Comparison of ENCODE assay signal across 27 cellular contexts in the genomic region with DNA sequence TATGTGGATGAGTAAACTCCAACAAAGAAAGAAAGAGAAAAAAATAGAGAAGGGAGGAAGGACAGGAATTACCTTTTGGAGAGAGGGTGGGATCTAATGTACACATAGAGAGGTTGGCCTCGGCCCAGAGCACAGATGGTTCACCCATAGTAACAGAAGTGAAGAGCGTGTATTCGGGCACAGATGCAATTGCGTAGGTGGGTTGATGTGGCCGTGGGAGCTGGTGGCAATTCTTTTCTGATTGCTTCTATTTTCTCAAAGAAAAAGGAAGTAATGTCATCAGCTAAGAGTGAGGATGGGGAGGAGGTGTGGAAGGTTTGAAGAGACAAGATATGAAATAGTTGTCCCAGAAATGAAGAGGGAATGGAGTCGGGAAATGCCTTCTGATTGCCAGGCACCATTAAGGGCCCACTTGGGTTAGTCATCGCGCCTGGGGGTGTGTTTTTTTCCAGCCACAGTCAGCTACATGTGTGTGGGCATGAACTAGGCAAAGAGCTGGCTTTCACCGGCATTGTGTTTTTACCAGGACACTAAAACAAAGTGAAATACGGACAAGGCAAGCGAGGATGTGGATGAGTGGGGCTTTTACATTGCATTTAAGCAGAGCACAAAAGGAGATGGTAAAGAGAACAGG.
"Had no signal": no experiment of that assay in that cellular context is flagged by ENCODE, and none has a peak within 500 bp of the region (broad histone marks: within the 10 kb centered on the region; RNA-seq: fewer than 3 reads in every experiment).

No MANE protein-coding gene starts in this region.

- DNase-seq: activated CD4-positive, alpha-beta T cell treated with anti-CD3 and anti-CD28 coated beads for 1 hour; activated CD4-positive, alpha-beta T cell treated with anti-CD3 and anti-CD28 coated beads, Interleukin-2, amount 10 ng/mL, durations not matched to agents 7 days and 5 days; activated CD8-positive, alpha-beta T cell treated with anti-CD3 and anti-CD28 coated beads for 36 hours; activated gamma-delta T cell treated with Interleukin-2 at 50 U/mL for 16 hours; activated naive CD4-positive, alpha-beta T cell treated with anti-CD3 and anti-CD28 coated beads, Interleukin-2, amount 50 U/mL, for 16 hours; activated naive CD8-positive, alpha-beta T cell treated with anti-CD3 and anti-CD28 coated beads, Interleukin-2, amount 50 U/mL, for 24 hours; activated T-cell treated with anti-CD3 and anti-CD28 coated beads, Interleukin-2, amount 50 U/mL, for 4 hours; colonic mucosa; effector memory CD4-positive, alpha-beta T cell; islet precursor cell; left ventricle myocardium superior; naive B cell; nephron progenitor cell; ovary; psoas muscle; right cardiac atrium; stimulated activated CD4-positive, alpha-beta T cell treated with anti-CD3 and anti-CD28 coated beads, Interleukin-15, amount 100 ng/mL, for 24 hours; stimulated activated CD4-positive, alpha-beta T cell treated with anti-CD3 and anti-CD28 coated beads, Interleukin-2, amount 100 ng/mL, for 24 hours; stimulated activated naive B cell treated with anti-CD40 and anti-IgM and Interleukin-4, amounts not matched to agents 10 μg/mL and 1 μg/mL and 100 μg/mL, for 72 hours; stomach; T-helper 9 cell; tibial artery; upper lobe of right lung; WERI-Rb-1 had no signal

- H3K4me1 ChIP-seq: colonic mucosa, psoas muscle, stomach, suprapubic skin, tibial artery, upper lobe of right lung had no signal

- H3K9me3 ChIP-seq: colonic mucosa, neutrophil, ovary, suprapubic skin, tibial artery, upper lobe of right lung had no signal

- H3K36me3 ChIP-seq: colonic mucosa, ovary, suprapubic skin, tibial artery, upper lobe of right lung, WERI-Rb-1 had no signal

- H3K27me3 ChIP-seq: colonic mucosa, neutrophil, ovary, stomach, suprapubic skin, tibial artery, upper lobe of right lung had no signal

- H3K27ac ChIP-seq: colonic mucosa, ovary, psoas muscle, stomach, suprapubic skin, tibial artery, upper lobe of right lung, WERI-Rb-1 had no signal

- ATAC-seq: activated CD8-positive, alpha-beta T cell treated with anti-CD3 and anti-CD28 coated beads for 36 hours; activated naive CD8-positive, alpha-beta T cell treated with anti-CD3 and anti-CD28 coated beads, Interleukin-2, amount 50 U/mL, for 24 hours; activated T-cell treated with anti-CD3 and anti-CD28 coated beads, Interleukin-2, amount 50 U/mL, for 4 hours; activated T-helper 17 cell treated with anti-CD3 and anti-CD28 coated beads, Interleukin-2, amount 50 U/mL, for 72 hours; left ventricle myocardium superior; psoas muscle; right cardiac atrium; stimulated activated naive B cell treated with anti-CD40 and anti-IgM and Interleukin-4, amounts not matched to agents 10 μg/mL and 1 μg/mL and 100 μg/mL, for 72 hours; upper lobe of right lung had no signal

- H3K4me3 ChIP-seq: colonic mucosa, ovary, psoas muscle, stomach, suprapubic skin, tibial artery, upper lobe of right lung had no signal
